Comparison of ENCODE assay signal across 16 cellular contexts in genomic region chr17:70172921-70173320, GRCh38. TPM values are rescaled to one million over a fixed set of nuclear protein-coding genes. Genes with fewer than 3 reads are reported as not detected.
DNase-seq lines count a peak whose midpoint lies in the region; ATAC-seq, FAIRE-seq and TF ChIP-seq lines count a peak whose summit lies in the region.
"Had no signal": no experiment of that assay in that cellular context is flagged by ENCODE, and none has a peak within 500 bp of the region (broad histone marks: within the 10 kb centered on the region; RNA-seq: fewer than 3 reads in every experiment).

No MANE protein-coding gene starts in this region.

- TF ChIP-seq CTCF in bronchial epithelial cell (IDR thresholded peaks at IDR 0.05; ENCODE audit: insufficient read depth, low read length, severe bottlenecking), result no peak
- no peak for TF ChIP-seq CTCF in CD8-positive, alpha-beta T cell (IDR thresholded peaks at IDR 0.05)

- peak overlapping the region; percentile 17 for H3K27ac ChIP-seq in mesenchymal stem cell (ENCODE audit: low read length, poor library complexity, severe bottlenecking)
- H3K27ac ChIP-seq in CD8-positive, alpha-beta T cell (ENCODE audit: low read depth, low read length), result no peak overlapping the region
- H3K27ac ChIP-seq: colonic mucosa, thoracic aorta had no signal

- no peaks in the 10 kb centered on the region for H3K36me3 Mint-ChIP-seq in CD8-positive, alpha-beta T cell
- H3K36me3 Mint-ChIP-seq: activated naive CD8-positive, alpha-beta T cell treated with anti-CD3 and anti-CD28 coated beads, Interleukin-2, amount 10 ng/mL, durations not matched to agents 7 days and 5 days had no signal

- POLR2A ChIA-PET in CD8-positive, alpha-beta T cell (lab: Charles Lee), result no interaction called here

- WGBS in mesenchymal stem cell, result 100% methylated on average over 2 of the region's 2 CpGs

- H4K8ac ChIP-seq in mesenchymal stem cell (ENCODE audit: low read length), result no peak overlapping the region

- H3K36me3 ChIP-seq in bronchial epithelial cell (ENCODE audit: control insufficient read depth, insufficient read depth, low read length) (no peaks in the 10 kb centered on the region), mesenchymal stem cell (ENCODE audit: control insufficient read depth in 1 of 2, insufficient read depth in 2 of 2, low read depth in 1 of 2, low read length in 2 of 2) (peaks cover 17 to 27% of the 10 kb centered on the region in 2 experiments)
- H3K36me3 ChIP-seq in CD8-positive, alpha-beta T cell (ENCODE audit: insufficient read depth, low read length), result no peaks in the 10 kb centered on the region
- H3K36me3 ChIP-seq: BE2C, colonic mucosa, thoracic aorta had no signal

- no peak overlapping the region for H3K27ac Mint-ChIP-seq in CD8-positive, alpha-beta T cell
- H3K27ac Mint-ChIP-seq: activated naive CD8-positive, alpha-beta T cell treated with anti-CD3 and anti-CD28 coated beads, Interleukin-2, amount 10 ng/mL, durations not matched to agents 7 days and 5 days had no signal

- no peak overlapping the region for H3K9ac ChIP-seq in mesenchymal stem cell (ENCODE audit: low read length)

- DNase-seq in AG08395 (ENCODE audit: low spot score), result peak; percentile 25
- peak; percentile 34 for DNase-seq in HT1080 (ENCODE audit: low read depth)
- DNase-seq in bronchial epithelial cell (ENCODE audit: low read depth), result peak; percentile 55
- no peak for DNase-seq in mesenchymal stem cell
- no peak for DNase-seq in CD8-positive, alpha-beta T cell
- DNase-seq in activated CD4-positive, CD25-positive, alpha-beta regulatory T cell (lab: John Stamatoyannopoulos, UW), result no peak
- DNase-seq: activated naive CD8-positive, alpha-beta T cell treated with anti-CD3 and anti-CD28 coated beads, Interleukin-2, amount 10 ng/mL, durations not matched to agents 7 days and 5 days; BE2C; colonic mucosa; DMS79 treated with DMSO at 0.1 percent for 48 hours; NCI-H1092; T-helper 1 cell had no signal

- H2BK12ac ChIP-seq in mesenchymal stem cell (ENCODE audit: low read length in 2 of 2), result no peak overlapping the region

- intact Hi-C loops in CD8-positive, alpha-beta T cell (cut with DNase I, micrococcal nuclease), result no loop called here

- no peak overlapping the region for H3K4me3 Mint-ChIP-seq in CD8-positive, alpha-beta T cell
- H3K4me3 Mint-ChIP-seq: activated naive CD8-positive, alpha-beta T cell treated with anti-CD3 and anti-CD28 coated beads, Interleukin-2, amount 10 ng/mL, durations not matched to agents 7 days and 5 days had no signal

- FAIRE-seq in bronchial epithelial cell (lab: Jason Lieb, UNC), result no peak

- H4K91ac ChIP-seq in mesenchymal stem cell (ENCODE audit: low read length), result no peak overlapping the region

- H3K4me1 Mint-ChIP-seq in CD8-positive, alpha-beta T cell (ENCODE audit: low read depth), result peaks cover 16% of the 10 kb centered on the region

- no peak overlapping the region for H3K4ac ChIP-seq in mesenchymal stem cell (ENCODE audit: low read depth in 1 of 2, low read length in 2 of 2)

- H3K79me1 ChIP-seq in mesenchymal stem cell (replicated peaks; ENCODE audit: low read length, poor library complexity, severe bottlenecking), result peaks cover 8% of the 10 kb centered on the region

- no peak overlapping the region for H3K23ac ChIP-seq in mesenchymal stem cell (ENCODE audit: low read length in 2 of 2)

- H2AFZ ChIP-seq in mesenchymal stem cell (ENCODE audit: low read depth, low read length), result no peak overlapping the region

- H3K4me2 ChIP-seq in mesenchymal stem cell (ENCODE audit: low read length, poor library complexity, severe bottlenecking), result no peak overlapping the region

- peaks cover 38% of the 10 kb centered on the region for H3K27me3 Mint-ChIP-seq in CD8-positive, alpha-beta T cell (ENCODE audit: low read depth)

- CTCF ChIA-PET in CD8-positive, alpha-beta T cell (lab: Charles Lee), result no interaction called here

- H3K4me3 ChIP-seq in bronchial epithelial cell (ENCODE audit: low read depth, low read length) (no peak overlapping the region), mesenchymal stem cell (ENCODE audit: insufficient read depth in 1 of 2, low read depth in 1 of 2, low read length in 2 of 2) (no peak overlapping the region)
- no peak overlapping the region for H3K4me3 ChIP-seq in CD8-positive, alpha-beta T cell (ENCODE audit: low read depth, low read length)
- H3K4me3 ChIP-seq: colonic mucosa, thoracic aorta had no signal

- H3K14ac ChIP-seq in mesenchymal stem cell (ENCODE audit: low read length in 2 of 2), result no peak overlapping the region

- H3K27me3 ChIP-seq in bronchial epithelial cell (ENCODE audit: control insufficient read depth, insufficient read depth, low read length) (no peaks in the 10 kb centered on the region), mesenchymal stem cell (ENCODE audit: control insufficient read depth in 1 of 2, insufficient read depth in 1 of 2, low read length in 2 of 2) (no peaks in the 10 kb centered on the region)
- H3K27me3 ChIP-seq in CD8-positive, alpha-beta T cell (ENCODE audit: insufficient read depth, low read length), result peaks cover 4% of the 10 kb centered on the region
- H3K27me3 ChIP-seq: colonic mucosa had no signal

- H3K18ac ChIP-seq in mesenchymal stem cell (ENCODE audit: low read depth in 1 of 2, low read length in 2 of 2), result no peak overlapping the region

- H3K9me3 Mint-ChIP-seq in CD8-positive, alpha-beta T cell, result no peaks in the 10 kb centered on the region
- H3K9me3 Mint-ChIP-seq: activated naive CD8-positive, alpha-beta T cell treated with anti-CD3 and anti-CD28 coated beads, Interleukin-2, amount 10 ng/mL, durations not matched to agents 7 days and 5 days had no signal

- no peak overlapping the region for H2BK120ac ChIP-seq in mesenchymal stem cell (ENCODE audit: low read depth, low read length)

- H2AK5ac ChIP-seq in mesenchymal stem cell (ENCODE audit: low read length, severe bottlenecking), result no peak overlapping the region

- H2BK15ac ChIP-seq in mesenchymal stem cell (ENCODE audit: low read depth, poor library complexity, severe bottlenecking), result no peak overlapping the region

- no peak overlapping the region for H2BK5ac ChIP-seq in mesenchymal stem cell (ENCODE audit: low read depth, low read length, poor library complexity, severe bottlenecking)

- no peaks in the 10 kb centered on the region for H3K9me3 ChIP-seq in mesenchymal stem cell (ENCODE audit: control insufficient read depth, low read length)
- H3K9me3 ChIP-seq in CD8-positive, alpha-beta T cell (ENCODE audit: low read length), result no peaks in the 10 kb centered on the region
- H3K9me3 ChIP-seq: BE2C, colonic mucosa, thoracic aorta had no signal

- H3K4me1 ChIP-seq in mesenchymal stem cell (ENCODE audit: control insufficient read depth, insufficient read depth, low read depth, low read length), result peaks cover 2% of the 10 kb centered on the region
- H3K4me1 ChIP-seq in CD8-positive, alpha-beta T cell (ENCODE audit: insufficient read depth, low read length), result peaks cover 14% of the 10 kb centered on the region
- H3K4me1 ChIP-seq: BE2C had no signal

- no peak for ATAC-seq in CD8-positive, alpha-beta T cell
- ATAC-seq in HG03439 (IDR thresholded peaks at IDR 0.05; ENCODE audit: unreplicated experiment) (no peak), GM19035 (IDR thresholded peaks at IDR 0.05; ENCODE audit: unreplicated experiment) (no peak)

RNA-seq across cellular contexts. Expression of gene KCNJ2, which starts 3.6 kb away (rescaled TPM):
- total RNA-seq in HT1080 (2014; rRNA removed; shearing (Covaris generic)), result 0.43 and 0.66 TPM in 2 replicates
- polyA plus RNA-seq in HT1080 (2015; cell fraction: cytosol; rRNA removed), result 0.62 and 0.96 TPM in 2 replicates
- polyA plus RNA-seq in HT1080 (2015; cell fraction: nucleus; rRNA removed), result 1.5 and 1.7 TPM in 2 replicates
- total RNA-seq in bronchial epithelial cell, result 0.51 and 1.6 TPM in 2 replicates
- polyA plus RNA-seq in mesenchymal stem cell (2013, experiment 1 of 2), result 1.5 TPM
- 1.6 TPM for polyA plus RNA-seq in mesenchymal stem cell (2013, experiment 2 of 2)
- total RNA-seq in CD8-positive, alpha-beta T cell, result not detected
- total RNA-seq: activated naive CD8-positive, alpha-beta T cell treated with anti-CD3 and anti-CD28 coated beads, Interleukin-2, amount 10 ng/mL, durations not matched to agents 7 days and 5 days; osteocyte had no signal

Comparison
In these comparisons a context has a peak if more than half of its experiments do, and no peak if none do; other contexts are left out.
1. DNase-seq: peak in AG08395 (single experiment), HT1080 (single experiment) and bronchial epithelial cell (single experiment); none in mesenchymal stem cell (single experiment), CD8-positive, alpha-beta T cell (0 of 7) and activated CD4-positive, CD25-positive, alpha-beta regulatory T cell (0 of 4).